17 cellular contexts compared by ENCODE assay signal in genomic region chr19:5593245-5593962, GRCh38.
"Had no signal": no experiment of that assay in that cellular context is flagged by ENCODE, and none has a peak within 500 bp of the region (broad histone marks: within the 10 kb centered on the region; RNA-seq: fewer than 3 reads in every experiment).

No MANE protein-coding gene starts in this region.

- H3K4me1 Mint-ChIP-seq: activated CD4-positive, alpha-beta memory T cell treated with anti-CD3 and anti-CD28 coated beads, Interleukin-2, amount 10 ng/mL, durations not matched to agents 7 days and 5 days; activated naive CD8-positive, alpha-beta T cell treated with anti-CD3 and anti-CD28 coated beads, Interleukin-2, amount 10 ng/mL, durations not matched to agents 7 days and 5 days had no signal

- H3K27me3 Mint-ChIP-seq: activated CD4-positive, alpha-beta memory T cell treated with anti-CD3 and anti-CD28 coated beads, Interleukin-2, amount 10 ng/mL, durations not matched to agents 7 days and 5 days; activated naive CD8-positive, alpha-beta T cell treated with anti-CD3 and anti-CD28 coated beads, Interleukin-2, amount 10 ng/mL, durations not matched to agents 7 days and 5 days had no signal

- ATAC-seq: foreskin keratinocyte, natural killer cell had no signal

- H3K9me3 Mint-ChIP-seq: activated CD4-positive, alpha-beta memory T cell treated with anti-CD3 and anti-CD28 coated beads, Interleukin-2, amount 10 ng/mL, durations not matched to agents 7 days and 5 days; activated naive CD8-positive, alpha-beta T cell treated with anti-CD3 and anti-CD28 coated beads, Interleukin-2, amount 10 ng/mL, durations not matched to agents 7 days and 5 days; natural killer cell had no signal

- H3K4me3 ChIP-seq: breast epithelium, prostate gland, sigmoid colon, spleen, thoracic aorta had no signal

- H3K4me1 ChIP-seq: breast epithelium, foreskin keratinocyte, prostate gland, sigmoid colon, spleen had no signal

- H3K27me3 ChIP-seq: breast epithelium, foreskin keratinocyte, sigmoid colon, spleen had no signal

- H3K27ac ChIP-seq: breast epithelium, foreskin keratinocyte, prostate gland, sigmoid colon, spleen, thoracic aorta had no signal

- H3K4me3 Mint-ChIP-seq: activated CD4-positive, alpha-beta memory T cell treated with anti-CD3 and anti-CD28 coated beads, Interleukin-2, amount 10 ng/mL, durations not matched to agents 7 days and 5 days; activated naive CD8-positive, alpha-beta T cell treated with anti-CD3 and anti-CD28 coated beads, Interleukin-2, amount 10 ng/mL, durations not matched to agents 7 days and 5 days; natural killer cell had no signal

- H3K27ac Mint-ChIP-seq: activated CD4-positive, alpha-beta memory T cell treated with anti-CD3 and anti-CD28 coated beads, Interleukin-2, amount 10 ng/mL, durations not matched to agents 7 days and 5 days; activated naive CD8-positive, alpha-beta T cell treated with anti-CD3 and anti-CD28 coated beads, Interleukin-2, amount 10 ng/mL, durations not matched to agents 7 days and 5 days; natural killer cell had no signal

- DNase-seq: activated CD4-positive, alpha-beta memory T cell treated with anti-CD3 and anti-CD28 coated beads, Interleukin-2, amount 10 ng/mL, durations not matched to agents 7 days and 5 days; activated CD4-positive, alpha-beta T cell treated with anti-CD3 and anti-CD28 coated beads for 4 hours; activated gamma-delta T cell treated with Interleukin-2 at 50 U/mL for 16 hours; activated naive CD8-positive, alpha-beta T cell treated with anti-CD3 and anti-CD28 coated beads, Interleukin-2, amount 10 ng/mL, durations not matched to agents 7 days and 5 days; cerebellar nuclear complex; effector CD8-positive, alpha-beta T cell; foreskin keratinocyte; glutamatergic neuron; mesenchymal stem cell; natural killer cell; occipital lobe; sigmoid colon; spleen; T-helper 1 cell had no signal

- H3K9me3 ChIP-seq: breast epithelium, prostate gland, sigmoid colon, spleen, thoracic aorta had no signal
